8 cellular contexts compared by ENCODE assay signal in the genomic region with DNA sequence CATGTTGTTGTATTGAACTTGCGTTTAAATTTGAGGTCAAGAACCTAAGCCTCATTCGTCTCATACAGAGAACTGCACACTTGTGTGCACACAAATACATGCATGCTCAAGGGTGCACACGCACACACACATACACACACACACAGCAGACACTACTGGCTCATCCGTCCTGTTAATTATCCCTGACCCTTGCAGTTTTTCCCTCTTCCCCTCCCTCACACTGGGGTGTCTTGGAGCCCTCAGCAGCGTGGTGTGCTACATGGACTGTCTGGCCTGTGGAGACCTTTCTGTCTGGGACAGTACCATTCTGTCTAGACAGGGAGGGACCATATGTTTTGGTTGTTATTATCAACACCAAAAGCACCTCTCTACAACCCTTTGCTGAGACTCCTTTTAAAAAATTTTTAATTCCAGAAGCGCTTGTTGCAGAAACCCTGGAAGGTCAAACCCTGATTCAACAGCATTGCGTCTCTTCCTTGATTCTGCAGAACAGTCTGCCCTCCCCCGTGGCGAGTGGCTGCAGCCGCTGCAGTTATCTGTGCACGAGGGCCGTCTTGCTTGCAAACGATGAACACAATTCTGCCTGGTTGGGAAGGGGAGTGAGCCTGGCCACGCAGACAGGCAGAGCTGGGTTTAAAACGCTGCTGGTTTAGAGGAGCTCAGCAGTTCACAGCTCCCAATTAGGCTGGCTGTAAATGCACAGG.
DNase-seq lines count a peak whose midpoint lies in the region; ATAC-seq and TF ChIP-seq lines count a peak whose summit lies in the region.

No MANE protein-coding gene starts in this region.

- ATAC-seq in upper lobe of right lung = peak; percentile 78
- no peak for ATAC-seq in GM18907 (IDR thresholded peaks at IDR 0.05; ENCODE audit: unreplicated experiment)

- H3K27ac ChIP-seq in upper lobe of right lung = no peak overlapping the region

- H3K9me3 ChIP-seq in BE2C (no peaks in the 10 kb centered on the region), upper lobe of right lung (no peaks in the 10 kb centered on the region)

- peak; percentile 92 for DNase-seq in BE2C
- DNase-seq in NCI-H1694 (lab: John Stamatoyannopoulos, UW) = peak; percentile 29
- peak; percentile 72 for DNase-seq in amniotic epithelial cell (ENCODE audit: low read depth)
- DNase-seq in iris pigment epithelial cell (ENCODE audit: low read depth) = peak; percentile 72
- no peak for DNase-seq in upper lobe of right lung
- no peak for DNase-seq in activated effector memory CD4-positive, alpha-beta T cell treated with Interleukin-2 at 50 U/mL for 16 hours
- no peak for DNase-seq in H4 (ENCODE audit: low spot score)

- H3K27me3 ChIP-seq in BE2C (no peaks in the 10 kb centered on the region), upper lobe of right lung (no peaks in the 10 kb centered on the region)

- H3K36me3 ChIP-seq in BE2C (no peaks in the 10 kb centered on the region), upper lobe of right lung (no peaks in the 10 kb centered on the region)

- TF ChIP-seq CTCF in BE2C (IDR thresholded peaks at IDR 0.05; ENCODE audit: low read depth, low read length) = no peak
- TF ChIP-seq CTCF in upper lobe of right lung (IDR thresholded peaks at IDR 0.05) = no peak

- H3K4me1 ChIP-seq in BE2C (peaks cover 22% of the 10 kb centered on the region), upper lobe of right lung (no peaks in the 10 kb centered on the region)

- peak overlapping the region; percentile 29 for H3K4me3 ChIP-seq in BE2C (ENCODE audit: low read depth, low read length)
- no peak overlapping the region for H3K4me3 ChIP-seq in upper lobe of right lung

- intact Hi-C loops in upper lobe of right lung (cut with DNase I) = no loop called here

Comparison
In these comparisons a context has a peak if more than half of its experiments do, and no peak if none do; other contexts are left out.
1. DNase-seq: peak in BE2C (single experiment), NCI-H1694 (single experiment), amniotic epithelial cell (single experiment) and iris pigment epithelial cell (single experiment); none in upper lobe of right lung (single experiment), activated effector memory CD4-positive, alpha-beta T cell treated with Interleukin-2 at 50 U/mL for 16 hours (single experiment) and H4 (single experiment).